34 cellular contexts compared by ENCODE assay signal in genomic region chr7:45865594-45866410, GRCh38. TPM values are rescaled to one million over a fixed set of nuclear protein-coding genes. Genes with fewer than 3 reads are reported as not detected.
"Had no signal": no experiment of that assay in that cellular context is flagged by ENCODE, and none has a peak within 500 bp of the region (broad histone marks: within the 10 kb centered on the region; RNA-seq: fewer than 3 reads in every experiment).

No MANE protein-coding gene starts in this region.

- FAIRE-seq: astrocyte, endothelial cell of umbilical vein had no signal

- H3K36me3 ChIP-seq: brain microvascular endothelial cell, heart left ventricle, neural progenitor cell, stomach, thyroid gland, upper lobe of left lung had no signal

- H3K4me2 ChIP-seq: neural progenitor cell had no signal

- H3K4me1 ChIP-seq: heart left ventricle, neural progenitor cell, stomach, thyroid gland had no signal

- H3K9ac ChIP-seq: neural progenitor cell had no signal

- DNase-seq: activated CD4-positive, alpha-beta T cell treated with anti-CD3 and anti-CD28 coated beads for 1 hour; activated CD4-positive, alpha-beta T cell treated with anti-CD3 and anti-CD28 coated beads, Interleukin-2, amount 50 U/mL, for 1 hour; activated CD8-positive, alpha-beta T cell treated with anti-CD3 and anti-CD28 coated beads for 36 hours; activated gamma-delta T cell treated with Interleukin-2 at 50 U/mL for 16 hours; activated naive CD4-positive, alpha-beta T cell treated with anti-CD3 and anti-CD28 coated beads, Interleukin-2, amount 50 U/mL, for 16 hours; activated T-cell treated with anti-CD3 and anti-CD28 coated beads, Interleukin-2, amount 50 U/mL, for 4 hours; amniotic stem cell; brain microvascular endothelial cell; caudate nucleus; cortex of kidney; heart left ventricle; hypothalamus; mesendoderm; natural killer cell; posterior cingulate gyrus; right cardiac atrium; stimulated activated CD4-positive, alpha-beta T cell treated with anti-CD3 and anti-CD28 coated beads, Interleukin-2, amount 100 ng/mL, for 48 hours; stomach; T-helper 17 cell; T1000; thyroid gland; upper lobe of left lung had no signal

- H3K27me3 ChIP-seq: brain microvascular endothelial cell, neural progenitor cell, thyroid gland, upper lobe of left lung had no signal

- ATAC-seq: activated CD8-positive, alpha-beta T cell treated with anti-CD3 and anti-CD28 coated beads for 36 hours; activated T-cell treated with anti-CD3 and anti-CD28 coated beads, Interleukin-2, amount 50 U/mL, for 4 hours; activated T-helper 17 cell treated with anti-CD3 and anti-CD28 coated beads, Interleukin-2, amount 50 U/mL, for 72 hours; esophagus mucosa; heart left ventricle; natural killer cell; right cardiac atrium; T-helper 17 cell; WTC11 had no signal

- H2AFZ ChIP-seq: neural progenitor cell had no signal

- H3K27ac ChIP-seq: brain microvascular endothelial cell, heart left ventricle, neural progenitor cell, stomach, thyroid gland, upper lobe of left lung had no signal

- H3K9me3 ChIP-seq: thyroid gland, upper lobe of left lung had no signal

- H3K4me3 ChIP-seq: heart left ventricle, neural progenitor cell, stomach, thyroid gland, upper lobe of left lung had no signal

RNA-seq across cellular contexts. Expression of gene CCDC201, which starts 7.1 kb away (rescaled TPM):
- total RNA-seq: activated CD8-positive, alpha-beta T cell treated with anti-CD3 and anti-CD28 coated beads for 36 hours; activated T-cell treated with anti-CD3 and anti-CD28 coated beads, Interleukin-2, amount 50 U/mL, for 4 hours; activated T-helper 17 cell treated with anti-CD3 and anti-CD28 coated beads, Interleukin-2, amount 50 U/mL, for 72 hours; astrocyte; chondrocyte; endothelial cell of umbilical vein; esophagus mucosa; heart left ventricle; kidney epithelial cell; lower leg skin; mononuclear cell; natural killer cell; omental fat pad; right cardiac atrium; skeletal muscle tissue; stomach; T-helper 17 cell; thyroid gland; upper lobe of left lung; WTC11 had no signal
- polyA plus RNA-seq: endothelial cell of umbilical vein, heart left ventricle, right cardiac atrium, stomach had no signal

RNA-seq across cellular contexts. Expression of gene IGFBP1, which starts 22.5 kb away (rescaled TPM):
- total RNA-seq: activated CD8-positive, alpha-beta T cell treated with anti-CD3 and anti-CD28 coated beads for 36 hours; activated T-helper 17 cell treated with anti-CD3 and anti-CD28 coated beads, Interleukin-2, amount 50 U/mL, for 72 hours; astrocyte; esophagus mucosa; lower leg skin; mononuclear cell; natural killer cell; skeletal muscle tissue; T-helper 17 cell; thyroid gland had no signal
- polyA plus RNA-seq: heart left ventricle, stomach had no signal
